Comparison of ENCODE assay signal across 8 cellular contexts in genomic region chr7:131105803-131106680, GRCh38.
DNase-seq lines count a peak whose midpoint lies in the region; ATAC-seq, FAIRE-seq and TF ChIP-seq lines count a peak whose summit lies in the region.

No MANE protein-coding gene starts in this region.

- FAIRE-seq in urothelium cell line (lab: Jason Lieb, UNC), result no peak

- H3K36me3 ChIP-seq in DND-41 (ENCODE audit: insufficient read depth, low read length), result no peaks in the 10 kb centered on the region; the same call in 1 of the 2 replicates
- no peaks in the 10 kb centered on the region; the same call in 1 of the 2 replicates for H3K36me3 ChIP-seq in SU-DHL-6 (ENCODE audit: low read length)
- H3K36me3 ChIP-seq in psoas muscle (ENCODE audit: insufficient read depth in 1 of 2, low read depth in 1 of 2), result peaks cover 4 to 44% of the 10 kb centered on the region in 2 donors

- no peaks in the 10 kb centered on the region for H3K9me2 ChIP-seq in SU-DHL-6 (replicated peaks; ENCODE audit: insufficient read depth, low read length)

- H3K27me3 ChIP-seq in DND-41 (ENCODE audit: insufficient read depth, low read length, poor library complexity), result no peaks in the 10 kb centered on the region
- H3K27me3 ChIP-seq in SU-DHL-6 (ENCODE audit: low read length), result no peaks in the 10 kb centered on the region
- no peaks in the 10 kb centered on the region for H3K27me3 ChIP-seq in psoas muscle (ENCODE audit: insufficient read depth in 3 of 3, low read length in 2 of 3)

- intact Hi-C loops in left ventricle myocardium superior (cut with micrococcal nuclease) (no loop called here), psoas muscle (cut with DNase I) (loop anchor here in 1 of 2 donors (5.0 to 10.0 kb wide), 2 partner anchors 199 to 214 kb away; no protein-coding TSS in a partner anchor)

- H3K79me2 ChIP-seq in DND-41 (ENCODE audit: insufficient read depth, low read length) (peaks cover 31% of the 10 kb centered on the region), SU-DHL-6 (ENCODE audit: insufficient read depth, low read length) (peaks cover 49% of the 10 kb centered on the region)

- 1% methylated on average over 70 to 108 of the region's 108 CpGs for WGBS in adipose tissue, 3 donors
- 1% methylated on average over 35 to 108 of the region's 108 CpGs for WGBS in psoas muscle, 3 donors

- H3K27ac ChIP-seq in DND-41 (ENCODE audit: low read length) (peak overlapping the region; percentile 69), SU-DHL-6 (ENCODE audit: low read depth, low read length) (peak overlapping the region; percentile 67), adipose tissue (ENCODE audit: low read depth, low read length) (peak overlapping the region; percentile 92), psoas muscle (peak overlapping the region; percentile 96)

- H4K20me1 ChIP-seq in DND-41 (ENCODE audit: insufficient read depth, low read length) (peaks cover 6% of the 10 kb centered on the region; the same call in 1 of the 2 replicates), SU-DHL-6 (ENCODE audit: low read depth, low read length) (0 out of 2 replicates have a peak, but pooled peaks cover 9% of the 10 kb centered on the region)

- H3F3A ChIP-seq in SU-DHL-6 (ENCODE audit: insufficient read depth), result peaks cover 32% of the 10 kb centered on the region

- TF ChIP-seq CTCF in DND-41 (IDR thresholded peaks at IDR 0.05; ENCODE audit: borderline replicate concordance, extremely low read depth, low read length, poor library complexity, severe bottlenecking), result peak; percentile 9
- no peak for TF ChIP-seq CTCF in SU-DHL-6 (IDR thresholded peaks at IDR 0.05; ENCODE audit: insufficient read depth, low read length, poor library complexity, severe bottlenecking)
- no peak for TF ChIP-seq CTCF in psoas muscle (IDR thresholded peaks at IDR 0.05)

- H2AFZ ChIP-seq in DND-41 (ENCODE audit: low read depth, low read length) (peak overlapping the region; percentile 73), SU-DHL-6 (ENCODE audit: low read depth, low read length, severe bottlenecking) (peak overlapping the region; percentile 61)

- peaks cover 53% of the 10 kb centered on the region for H3K4me1 ChIP-seq in DND-41 (ENCODE audit: insufficient read depth, low read length)
- peaks cover 48% of the 10 kb centered on the region for H3K4me1 ChIP-seq in psoas muscle

- peak overlapping the region; percentile 94 for H3K4me2 ChIP-seq in DND-41 (ENCODE audit: insufficient read depth, low read length)
- H3K4me2 ChIP-seq in SU-DHL-6 (ENCODE audit: low read depth, low read length, poor library complexity, severe bottlenecking), result peak overlapping the region; percentile 87

- ATAC-seq in DND-41 (ENCODE audit: insufficient read depth, low read depth) (peak; percentile 34), GM21528 (IDR thresholded peaks at IDR 0.05; ENCODE audit: low FRiP score, unreplicated experiment) (peak; percentile 34), left ventricle myocardium superior (peak; percentile 57), psoas muscle (peak; percentile 23 to 51 (median 38))

- TF ChIP-seq RAD21 in Ishikawa (IDR thresholded peaks at IDR 0.05; ENCODE audit: low read depth), result no peak

- H3K9ac ChIP-seq in DND-41 (ENCODE audit: low read depth, low read length), result peak overlapping the region; percentile 71
- H3K9ac ChIP-seq in SU-DHL-6 (ENCODE audit: low read length), result peak overlapping the region; percentile 79

- peak; percentile 70 for DNase-seq in DND-41
- DNase-seq in left ventricle myocardium superior, result peak; percentile 90
- peak; percentile 86 to 92 for DNase-seq in psoas muscle
- DNase-seq in urothelium cell line (ENCODE audit: low spot score), result peak; percentile 87

- peak overlapping the region; percentile 72 to 77 for H3K4me3 ChIP-seq in DND-41 (ENCODE audit: low read depth in 1 of 2, low read length in 2 of 2)
- H3K4me3 ChIP-seq in SU-DHL-6 (ENCODE audit: insufficient read depth, low read length, poor library complexity, severe bottlenecking), result peak overlapping the region; percentile 93
- H3K4me3 ChIP-seq in psoas muscle, result peak overlapping the region; percentile 98

- no peak for TF ChIP-seq EP300 in Ishikawa (IDR thresholded peaks at IDR 0.05; ENCODE audit: borderline replicate concordance)

- H3K9me3 ChIP-seq in DND-41 (ENCODE audit: insufficient read depth, low read length, severe bottlenecking), result no peaks in the 10 kb centered on the region
- H3K9me3 ChIP-seq in SU-DHL-6 (ENCODE audit: insufficient read depth, low read length), result no peaks in the 10 kb centered on the region
- no peaks in the 10 kb centered on the region for H3K9me3 ChIP-seq in psoas muscle

TF ChIP-seq in Ishikawa, 13 proteins besides CTCF, POLR2A, EP300 and RAD21:
- no peak for TF ChIP-seq TCF12 (IDR thresholded peaks at IDR 0.05; ENCODE audit: low read depth)
- no peak for TF ChIP-seq CEBPB (IDR thresholded peaks at IDR 0.05)
- TF ChIP-seq, protein P1, sequence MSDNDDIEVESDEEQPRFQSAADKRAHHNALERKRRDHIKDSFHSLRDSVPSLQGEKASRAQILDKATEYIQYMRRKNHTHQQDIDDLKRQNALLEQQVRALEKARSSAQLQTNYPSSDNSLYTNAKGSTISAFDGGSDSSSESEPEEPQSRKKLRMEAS (IDR thresholded peaks at IDR 0.05), result peak; percentile 89
- TF ChIP-seq, protein P2, sequence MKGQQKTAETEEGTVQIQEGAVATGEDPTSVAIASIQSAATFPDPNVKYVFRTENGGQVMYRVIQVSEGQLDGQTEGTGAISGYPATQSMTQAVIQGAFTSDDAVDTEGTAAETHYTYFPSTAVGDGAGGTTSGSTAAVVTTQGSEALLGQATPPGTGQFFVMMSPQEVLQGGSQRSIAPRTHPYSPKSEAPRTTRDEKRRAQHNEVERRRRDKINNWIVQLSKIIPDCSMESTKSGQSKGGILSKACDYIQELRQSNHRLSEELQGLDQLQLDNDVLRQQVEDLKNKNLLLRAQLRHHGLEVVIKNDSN (IDR thresholded peaks at IDR 0.05), result peak; percentile 92
- TF ChIP-seq EGR1 (IDR thresholded peaks at IDR 0.05), result peak; percentile 84
- TF ChIP-seq NFIC (IDR thresholded peaks at IDR 0.05), result no peak
- TF ChIP-seq, protein P3, sequence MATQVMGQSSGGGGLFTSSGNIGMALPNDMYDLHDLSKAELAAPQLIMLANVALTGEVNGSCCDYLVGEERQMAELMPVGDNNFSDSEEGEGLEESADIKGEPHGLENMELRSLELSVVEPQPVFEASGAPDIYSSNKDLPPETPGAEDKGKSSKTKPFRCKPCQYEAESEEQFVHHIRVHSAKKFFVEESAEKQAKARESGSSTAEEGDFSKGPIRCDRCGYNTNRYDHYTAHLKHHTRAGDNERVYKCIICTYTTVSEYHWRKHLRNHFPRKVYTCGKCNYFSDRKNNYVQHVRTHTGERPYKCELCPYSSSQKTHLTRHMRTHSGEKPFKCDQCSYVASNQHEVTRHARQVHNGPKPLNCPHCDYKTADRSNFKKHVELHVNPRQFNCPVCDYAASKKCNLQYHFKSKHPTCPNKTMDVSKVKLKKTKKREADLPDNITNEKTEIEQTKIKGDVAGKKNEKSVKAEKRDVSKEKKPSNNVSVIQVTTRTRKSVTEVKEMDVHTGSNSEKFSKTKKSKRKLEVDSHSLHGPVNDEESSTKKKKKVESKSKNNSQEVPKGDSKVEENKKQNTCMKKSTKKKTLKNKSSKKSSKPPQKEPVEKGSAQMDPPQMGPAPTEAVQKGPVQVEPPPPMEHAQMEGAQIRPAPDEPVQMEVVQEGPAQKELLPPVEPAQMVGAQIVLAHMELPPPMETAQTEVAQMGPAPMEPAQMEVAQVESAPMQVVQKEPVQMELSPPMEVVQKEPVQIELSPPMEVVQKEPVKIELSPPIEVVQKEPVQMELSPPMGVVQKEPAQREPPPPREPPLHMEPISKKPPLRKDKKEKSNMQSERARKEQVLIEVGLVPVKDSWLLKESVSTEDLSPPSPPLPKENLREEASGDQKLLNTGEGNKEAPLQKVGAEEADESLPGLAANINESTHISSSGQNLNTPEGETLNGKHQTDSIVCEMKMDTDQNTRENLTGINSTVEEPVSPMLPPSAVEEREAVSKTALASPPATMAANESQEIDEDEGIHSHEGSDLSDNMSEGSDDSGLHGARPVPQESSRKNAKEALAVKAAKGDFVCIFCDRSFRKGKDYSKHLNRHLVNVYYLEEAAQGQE (IDR thresholded peaks at IDR 0.05; ENCODE audit: low read depth), result no peak
- no peak for TF ChIP-seq TAF1 (IDR thresholded peaks at IDR 0.05; ENCODE audit: low read depth)
- TF ChIP-seq TEAD4 (IDR thresholded peaks at IDR 0.05), result no peak
- TF ChIP-seq CREB1 (IDR thresholded peaks at IDR 0.05; ENCODE audit: low read depth), result no peak; the same call in 1 of the 2 replicates
- TF ChIP-seq ZBTB7A (IDR thresholded peaks at IDR 0.05; ENCODE audit: low read depth), result no peak; the same call in 1 of the 2 replicates
- TF ChIP-seq FOXM1 (IDR thresholded peaks at IDR 0.05; ENCODE audit: borderline replicate concordance, low read depth), result no peak
- TF ChIP-seq YY1 (IDR thresholded peaks at IDR 0.05; ENCODE audit: low read depth), result 0 out of 2 replicates have a peak, but pooled peaks have one; percentile 39

Comparison
In these comparisons a context has a peak if more than half of its experiments do, and no peak if none do; other contexts are left out.
1. Peak in every context shown above with its lines: DNase-seq, ATAC-seq, H3K4me3 ChIP-seq and H3K27ac ChIP-seq.